ENCODE assay signal across 8 cellular contexts in the genomic region with DNA sequence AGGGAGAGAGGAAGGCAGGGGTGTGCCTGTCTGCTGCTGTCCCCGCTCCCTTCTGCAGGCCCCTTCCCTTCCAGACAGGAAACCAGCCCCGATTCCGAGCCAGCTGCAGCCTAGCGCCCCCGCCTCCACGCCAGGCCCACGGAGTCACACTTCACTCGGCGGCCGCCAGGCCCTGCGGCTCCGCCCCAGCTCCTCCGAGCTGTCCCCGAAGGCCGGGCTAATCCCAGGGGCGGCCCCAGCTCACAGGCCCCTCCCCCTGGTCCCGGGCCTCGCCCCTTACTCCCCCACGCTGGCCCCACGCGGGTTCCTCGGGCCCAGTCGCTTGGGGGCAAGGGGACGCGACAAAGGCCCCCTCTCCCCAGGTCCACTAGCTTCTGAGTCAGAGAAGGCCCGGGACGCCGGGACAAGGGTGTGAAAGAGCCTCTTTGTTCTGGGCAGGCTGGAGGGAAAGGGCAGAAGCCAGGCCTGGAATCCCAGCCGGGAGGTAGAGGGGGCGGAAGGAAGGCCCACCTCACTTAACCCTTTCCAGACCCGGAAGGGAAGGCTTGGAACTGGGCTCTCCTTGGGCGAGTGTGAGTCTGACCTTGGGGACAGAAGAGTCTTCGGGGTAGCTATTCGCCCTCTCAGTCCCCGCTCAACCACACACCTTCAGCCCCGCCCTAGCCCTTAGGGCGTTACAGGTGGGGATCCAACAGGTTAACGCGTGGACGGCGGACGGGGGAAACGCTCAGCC. TPM values are rescaled to one million over a fixed set of nuclear protein-coding genes. Genes with fewer than 3 reads are reported as not detected.
DNase-seq lines count a peak whose midpoint lies in the region; ATAC-seq and TF ChIP-seq lines count a peak whose summit lies in the region.

No MANE protein-coding gene starts in this region.

- peak overlapping the region; percentile 95 for H3K9ac ChIP-seq in endodermal cell (ENCODE audit: extremely low read depth, low read length, poor library complexity, severe bottlenecking)

- peaks cover 0 to 9% (median 6%) of the 10 kb centered on the region in 7 donors for H3K9me3 Mint-ChIP-seq in CD14-positive monocyte
- H3K9me3 Mint-ChIP-seq in activated B cell treated with CpG ODN at 0.5 μM for 24 hours = no peaks in the 10 kb centered on the region
- H3K9me3 Mint-ChIP-seq in endodermal cell = no peaks in the 10 kb centered on the region
- no peaks in the 10 kb centered on the region for H3K9me3 Mint-ChIP-seq in memory B cell

- WGBS in endodermal cell (ENCODE audit: insufficient coverage in 1 of 2, insufficient read length in 1 of 2), 2 experiments = 0 to 5% methylated on average over 13 to 43 of the region's 43 CpGs

- peak overlapping the region; percentile 98 for H3K27ac ChIP-seq in endodermal cell (ENCODE audit: low read depth, low read length)

- ATAC-seq in GM18870 (IDR thresholded peaks at IDR 0.05; ENCODE audit: unreplicated experiment) (peak; percentile 46), HG03039 (IDR thresholded peaks at IDR 0.05; ENCODE audit: unreplicated experiment) (peak; percentile 74), activated B cell treated with CpG ODN at 0.5 μM for 24 hours (ENCODE audit: low read depth) (peak; percentile 94), memory B cell (ENCODE audit: low read depth) (peak; percentile 86)
- ATAC-seq in stimulated activated naive CD8-positive, alpha-beta T cell treated with anti-CD3 and anti-CD28 coated beads, Interleukin-15, Interleukin-2, amounts not matched to agents 100 U/mL and 50 U/mL, for 24 hours = peak; percentile 87

- intact Hi-C loops in CD14-positive monocyte (cut with micrococcal nuclease) = no loop called here
- intact Hi-C loops in activated B cell treated with CpG ODN at 0.5 μM for 24 hours (cut with micrococcal nuclease) = loop anchor here (1.0 kb wide), 3 partner anchors 14 to 42 kb away; a partner anchor contains a TSS

- no peaks in the 10 kb centered on the region for H3K27me3 ChIP-seq in endodermal cell (ENCODE audit: control insufficient read depth, insufficient read depth, low read length, poor library complexity, severe bottlenecking)

- peaks cover 36% of the 10 kb centered on the region for H3K4me1 Mint-ChIP-seq in CD14-positive monocyte
- peaks cover 53% of the 10 kb centered on the region for H3K4me1 Mint-ChIP-seq in activated B cell treated with CpG ODN at 0.5 μM for 24 hours
- peaks cover 38% of the 10 kb centered on the region for H3K4me1 Mint-ChIP-seq in endodermal cell
- peaks cover 21% of the 10 kb centered on the region for H3K4me1 Mint-ChIP-seq in memory B cell

- TF ChIP-seq CTCF in CD14-positive monocyte (IDR thresholded peaks at IDR 0.05) = no peak
- no peak for TF ChIP-seq CTCF in activated B cell treated with CpG ODN at 0.5 μM for 24 hours (IDR thresholded peaks at IDR 0.05)
- TF ChIP-seq CTCF in endodermal cell (conservative IDR thresholded peaks at IDR 0.05) = peak; percentile 51

- H3K4me3 Mint-ChIP-seq in CD14-positive monocyte (peak overlapping the region; percentile 69 to 92), activated B cell treated with CpG ODN at 0.5 μM for 24 hours (peak overlapping the region; percentile 79), endodermal cell (peak overlapping the region; percentile 96), memory B cell (peak overlapping the region; percentile 86)

- H3K9me3 ChIP-seq in endodermal cell (ENCODE audit: control insufficient read depth, low read length) = no peaks in the 10 kb centered on the region

- no peak overlapping the region for H3K27ac Mint-ChIP-seq in CD14-positive monocyte
- H3K27ac Mint-ChIP-seq in activated B cell treated with CpG ODN at 0.5 μM for 24 hours = no peak overlapping the region
- peak overlapping the region; percentile 99 for H3K27ac Mint-ChIP-seq in endodermal cell
- H3K27ac Mint-ChIP-seq in memory B cell = no peak overlapping the region

- peak overlapping the region; percentile 96 for H3K4me3 ChIP-seq in endodermal cell (ENCODE audit: low read length)

- H3K4me1 ChIP-seq in endodermal cell (ENCODE audit: control insufficient read depth, insufficient read depth, low read length) = peaks cover 12% of the 10 kb centered on the region

- DNase-seq in CD14-positive monocyte (ENCODE audit: low spot score) (no peak), NCI-H2171 (lab: John Stamatoyannopoulos, UW) (peak; percentile 81), activated B cell treated with CpG ODN at 0.5 μM for 24 hours (peak; percentile 73), endodermal cell (peak; percentile 95), memory B cell (ENCODE audit: low spot score in 2 of 2) (peak; percentile 57 to 64)
- peak; percentile 72 for DNase-seq in stimulated activated naive CD8-positive, alpha-beta T cell treated with anti-CD3 and anti-CD28 coated beads, Interleukin-15, Interleukin-2, amounts not matched to agents 100 U/mL and 50 U/mL, for 24 hours

- peaks cover 41 to 64% (median 51%) of the 10 kb centered on the region in 3 donors for H3K27me3 Mint-ChIP-seq in CD14-positive monocyte (ENCODE audit: low read depth in 3 of 3)
- H3K27me3 Mint-ChIP-seq in activated B cell treated with CpG ODN at 0.5 μM for 24 hours = peaks cover 18% of the 10 kb centered on the region
- H3K27me3 Mint-ChIP-seq in endodermal cell (ENCODE audit: insufficient read depth) = no peaks in the 10 kb centered on the region
- H3K27me3 Mint-ChIP-seq in memory B cell = peaks cover 8% of the 10 kb centered on the region

- H3K36me3 Mint-ChIP-seq in CD14-positive monocyte (peaks cover 4 to 5% of the 10 kb centered on the region in 2 donors), activated B cell treated with CpG ODN at 0.5 μM for 24 hours (ENCODE audit: low read depth) (no peaks in the 10 kb centered on the region), endodermal cell (ENCODE audit: low read depth) (peaks cover 24% of the 10 kb centered on the region), memory B cell (no peaks in the 10 kb centered on the region)

- peaks cover 40% of the 10 kb centered on the region for H3K36me3 ChIP-seq in endodermal cell (ENCODE audit: control insufficient read depth, insufficient read depth, low read length)

- CTCF ChIA-PET in activated B cell treated with CpG ODN at 0.5 μM for 24 hours (lab: Charles Lee) = interaction anchor here (0.6 to 1.6 kb wide), 6 partner anchors 9 to 150 kb away, joined by 3 to 6 read pairs (median 3); a partner anchor contains a TSS

- POLR2A ChIA-PET in activated B cell treated with CpG ODN at 0.5 μM for 24 hours (lab: Charles Lee) = interaction anchor here (0.9 to 3.2 kb wide), 13 partner anchors 9 to 262 kb away, joined by 3 to 24 read pairs (median 5); a partner anchor contains a TSS

RNA-seq across cellular contexts. Expression of a gene that starts 1.2 kb away (rescaled TPM):
- not detected for polyA plus RNA-seq in CD14-positive monocyte
- 8.3 and 11.6 TPM in 2 replicates for total RNA-seq in activated B cell treated with CpG ODN at 0.5 μM for 24 hours
- total RNA-seq in endodermal cell = 100 to 1,000 TPM in 1 of 2 donors, 10 to 100 TPM in 1; 83.6 to 117 TPM
- 35.7 TPM for polyA plus RNA-seq in endodermal cell (2013, experiment 1 of 2)
- 34.4 TPM for polyA plus RNA-seq in endodermal cell (2013, experiment 2 of 2)

RNA-seq across cellular contexts. Expression of a gene that starts 14.3 kb away (rescaled TPM):
- polyA plus RNA-seq in CD14-positive monocyte = 1 to 10 TPM; 4.8 TPM
- total RNA-seq in activated B cell treated with CpG ODN at 0.5 μM for 24 hours = 47.9 and 51.3 TPM in 2 replicates
- total RNA-seq in endodermal cell = 10 to 100 TPM; 23.9 to 38.8 TPM
- polyA plus RNA-seq in endodermal cell (2013, experiment 1 of 2) = 23.4 TPM
- polyA plus RNA-seq in endodermal cell (2013, experiment 2 of 2) = 17.1 TPM

RNA-seq across cellular contexts. Expression of a gene that starts 17.7 kb away (rescaled TPM):
- 10 to 100 TPM; 23.9 to 31.0 TPM for polyA plus RNA-seq in CD14-positive monocyte
- total RNA-seq in activated B cell treated with CpG ODN at 0.5 μM for 24 hours (61.4 and 65.3 TPM in 2 replicates), endodermal cell (100 to 1,000 TPM; 110 to 116 TPM)
- polyA plus RNA-seq in endodermal cell (2013, experiment 1 of 2) = 121 TPM
- 102 TPM for polyA plus RNA-seq in endodermal cell (2013, experiment 2 of 2)

RNA-seq across cellular contexts. Expression of a gene that starts 19.0 kb away (rescaled TPM):
- polyA plus RNA-seq in CD14-positive monocyte = 10 to 100 TPM in 1 of 2 donors, 1 to 10 TPM in 1; 7.9 to 11.7 TPM
- total RNA-seq in activated B cell treated with CpG ODN at 0.5 μM for 24 hours = 32.3 and 33.5 TPM in 2 replicates
- total RNA-seq in endodermal cell = 10 to 100 TPM; 43.1 to 69.4 TPM
- polyA plus RNA-seq in endodermal cell (2013, experiment 1 of 2) = 75.7 TPM
- 65.9 TPM for polyA plus RNA-seq in endodermal cell (2013, experiment 2 of 2)

RNA-seq across cellular contexts. Expression of a gene that starts 19.1 kb away (rescaled TPM):
- polyA plus RNA-seq in CD14-positive monocyte = 1 to 10 TPM; 1.2 to 1.7 TPM
- total RNA-seq in activated B cell treated with CpG ODN at 0.5 μM for 24 hours (3.9 and 5.5 TPM in 2 replicates), endodermal cell (1 to 10 TPM; 3.8 to 4.8 TPM)
- 6.2 TPM for polyA plus RNA-seq in endodermal cell (2013, experiment 1 of 2)
- polyA plus RNA-seq in endodermal cell (2013, experiment 2 of 2) = 4.3 TPM
